In genomic region chr14:59407246-59407615, GRCh38 we compare ENCODE assay signal across 1 cellular context.
TF ChIP-seq lines count a peak whose summit lies in the region.

No MANE protein-coding gene starts in this region.

TF ChIP-seq in HepG2, 621 proteins besides CTCF, POLR2A, EP300 and RAD21 (continued from another document):
- no peak for TF ChIP-seq ZUFSP (CRISPR knock-in tag; IDR thresholded peaks at IDR 0.05; ENCODE audit: borderline replicate concordance)
- peak; percentile 62; the same call in 1 of the 2 replicates for TF ChIP-seq CEBPB (IDR thresholded peaks at IDR 0.05; ENCODE audit: borderline replicate concordance, low read depth, low read length)
- TF ChIP-seq ZNF572 (CRISPR knock-in tag; IDR thresholded peaks at IDR 0.05): no peak
- TF ChIP-seq MAFK (conservative IDR thresholded peaks at IDR 0.05 in 1 of 2, IDR thresholded peaks at IDR 0.05 in 1 of 2; ENCODE audit: low read length in 2 of 2): peak; percentile 30 to 55; a peak in 3 of 4 replicates
- TF ChIP-seq LRRFIP1 (CRISPR knock-in tag; conservative IDR thresholded peaks at IDR 0.05): no peak
